Comparison of ENCODE assay signal across 7 cellular contexts in genomic region chr9:113309204-113309813, GRCh38. TPM values are rescaled to one million over a fixed set of nuclear protein-coding genes. Genes with fewer than 3 reads are reported as not detected.
DNase-seq lines count a peak whose midpoint lies in the region; ATAC-seq and TF ChIP-seq lines count a peak whose summit lies in the region.

No MANE protein-coding gene starts in this region.

- no peak overlapping the region for H3K27ac ChIP-seq in H9 (ENCODE audit: insufficient read length, low read depth, low read length)

- H4K91ac ChIP-seq in H9 (ENCODE audit: insufficient read length, low read depth, low read length) = no peak overlapping the region

- TF ChIP-seq CTCF in H9 (conservative IDR thresholded peaks at IDR 0.05) (peak; percentile 80), mucosa of descending colon (IDR thresholded peaks at IDR 0.05) (peak; percentile 29)

- no peaks in the 10 kb centered on the region for H3K23me2 ChIP-seq in H9 (ENCODE audit: insufficient read length, low read depth, low read length, poor library complexity, severe bottlenecking)

- H3K27me3 ChIP-seq in H9 (ENCODE audit: insufficient read depth, low read length) = no peaks in the 10 kb centered on the region

- H3K14ac ChIP-seq in H9 (ENCODE audit: insufficient read depth, low read length) = no peak overlapping the region

- no peaks in the 10 kb centered on the region for H3K36me3 ChIP-seq in mucosa of descending colon (ENCODE audit: low read depth)

- H3K4me2 ChIP-seq in H9 (ENCODE audit: insufficient read depth, insufficient read length, low read length) = no peak overlapping the region

- no peaks in the 10 kb centered on the region; the same call in 1 of the 2 replicates for H3K27me3 Mint-ChIP-seq in H9 (ENCODE audit: low read depth)

- no peaks in the 10 kb centered on the region for H3K4me1 Mint-ChIP-seq in H9

- ATAC-seq in mucosa of descending colon (peak; percentile 67), HG02798 (IDR thresholded peaks at IDR 0.05; ENCODE audit: poor library complexity, unreplicated experiment) (no peak), GM21717 (IDR thresholded peaks at IDR 0.05; ENCODE audit: unreplicated experiment) (no peak)

- no peak overlapping the region for H3K27ac Mint-ChIP-seq in H9

- H4K8ac ChIP-seq in H9 (replicated peaks; ENCODE audit: insufficient read length, low read depth, low read length) = no peak overlapping the region

- H3K4me3 ChIP-seq in mucosa of descending colon = no peak overlapping the region

- no CpG with 5 or more reads among the region's 2 CpGs for WGBS in H9 (ENCODE audit: extremely low coverage, insufficient read length, low lambda C conversion rate)

- H3T11ph ChIP-seq in H9 (ENCODE audit: low read length) = no peak overlapping the region

- no peak overlapping the region for H2BK15ac ChIP-seq in H9 (ENCODE audit: low read depth, low read length)

- H2BK120ac ChIP-seq in H9 (ENCODE audit: low read depth, low read length, poor library complexity, severe bottlenecking) = no peak overlapping the region

- H2BK12ac ChIP-seq in H9 (ENCODE audit: insufficient read length, low read depth, low read length) = no peak overlapping the region

- no peaks in the 10 kb centered on the region for H3K4me1 ChIP-seq in H9 (ENCODE audit: insufficient read depth, low read length)
- H3K4me1 ChIP-seq in mucosa of descending colon (ENCODE audit: low read depth) = no peaks in the 10 kb centered on the region

- intact Hi-C loops in mucosa of descending colon (cut with DNase I, micrococcal nuclease) = loop anchor here in 1 of 2 donors (10.0 kb wide), 1 partner anchor 95 kb away; the partner anchor contains the start of gene ALAD

- no peaks in the 10 kb centered on the region for H3K36me3 Mint-ChIP-seq in H9 (ENCODE audit: insufficient read depth in 1 of 3, low read depth in 3 of 3)

- H3K4me3 Mint-ChIP-seq in H9 = no peak overlapping the region

- H2BK5ac ChIP-seq in H9 (ENCODE audit: insufficient read length, low read length) = no peak overlapping the region

- no peaks in the 10 kb centered on the region for H4K20me1 ChIP-seq in H9 (ENCODE audit: control insufficient read depth, insufficient read depth, insufficient read length)

- no peaks in the 10 kb centered on the region for H3K79me2 ChIP-seq in H9 (ENCODE audit: insufficient read depth, low read length)

- DNase-seq in DMS114 treated with DMSO at 0.1 percent for 48 hours (lab: John Stamatoyannopoulos, UW; ENCODE audit: unreplicated experiment) (peak; percentile 5), H9 (no peak), RPMI7951 (ENCODE audit: low read depth) (peak; percentile 36), dermis blood vessel endothelial cell (peak; percentile 71), mucosa of descending colon (peak in 1 of 3 donors; percentile 61)

- no peak overlapping the region for H3K4ac ChIP-seq in H9 (ENCODE audit: low read depth, low read length)

- no peak overlapping the region for H2AFZ ChIP-seq in H9 (ENCODE audit: low read length)

- H2BK20ac ChIP-seq in H9 (ENCODE audit: low read depth, low read length, poor library complexity, severe bottlenecking) = no peak overlapping the region

- H4K5ac ChIP-seq in H9 (ENCODE audit: insufficient read length, low read depth, low read length) = no peak overlapping the region

- H3K79me1 ChIP-seq in H9 (ENCODE audit: insufficient read depth, low read depth, low read length, poor library complexity, severe bottlenecking) = no peaks in the 10 kb centered on the region

- no peak overlapping the region for H3K56ac ChIP-seq in H9 (ENCODE audit: insufficient read length, low read depth, low read length)

- no peaks in the 10 kb centered on the region for H3K9me3 ChIP-seq in H9 (ENCODE audit: control insufficient read depth, low read depth, low read length)
- no peaks in the 10 kb centered on the region for H3K9me3 ChIP-seq in mucosa of descending colon

- no peak overlapping the region for H3K18ac ChIP-seq in H9 (ENCODE audit: insufficient read length, low read depth, low read length)

- H2AK5ac ChIP-seq in H9 (ENCODE audit: insufficient read length, low read length) = no peak overlapping the region

- H3K9me3 Mint-ChIP-seq in H9 = no peaks in the 10 kb centered on the region

- H3K9ac ChIP-seq in H9 (ENCODE audit: extremely low read depth, insufficient read length, low read length) = no peak overlapping the region

- H3K23ac ChIP-seq in H9 (ENCODE audit: insufficient read length, low read depth, low read length) = no peak overlapping the region

RNA-seq across cellular contexts. Expression of gene RNF183, which starts 6.1 kb away (rescaled TPM):
- total RNA-seq in H9 (2021) (0.33 TPM in 1 of 2 replicates, not detected in the other), dermis blood vessel endothelial cell (not detected in 2 replicates), mucosa of descending colon (1 to 10 TPM in 2 of 3 donors, under 1 TPM in 1; 0.35 to 1.4 (median 1.1) TPM)
- total RNA-seq in RPMI7951 (2014; rRNA removed; shearing (Covaris generic)) = not detected in 2 replicates

RNA-seq across cellular contexts. Expression of gene WDR31, which starts 30.8 kb away (rescaled TPM):
- total RNA-seq in H9 (2021) = 0.59 and 0.72 TPM in 2 replicates
- total RNA-seq in RPMI7951 (2014; rRNA removed; shearing (Covaris generic)) = 0.39 and 0.72 TPM in 2 replicates
- 0.17 and 0.37 TPM in 2 replicates for total RNA-seq in dermis blood vessel endothelial cell
- 1 to 10 TPM; 2.6 to 4.6 (median 3.3) TPM for total RNA-seq in mucosa of descending colon

RNA-seq across cellular contexts. Expression of gene PRPF4, which starts 33.9 kb away (rescaled TPM):
- total RNA-seq in H9 (2021) (48.5 and 49.8 TPM in 2 replicates), dermis blood vessel endothelial cell (25.0 and 33.6 TPM in 2 replicates), mucosa of descending colon (10 to 100 TPM; 13.2 to 18.4 (median 15.8) TPM)
- 35.8 and 40.4 TPM in 2 replicates for total RNA-seq in RPMI7951 (2014; rRNA removed; shearing (Covaris generic))

RNA-seq across cellular contexts. Expression of gene CDC26, which starts 33.9 kb away (rescaled TPM):
- 37.8 and 38.6 TPM in 2 replicates for total RNA-seq in H9 (2021)
- total RNA-seq in RPMI7951 (2014; rRNA removed; shearing (Covaris generic)) = 42.1 and 57.9 TPM in 2 replicates
- total RNA-seq in dermis blood vessel endothelial cell = 52.1 and 67.9 TPM in 2 replicates
- 10 to 100 TPM; 19.3 to 45.8 (median 25.9) TPM for total RNA-seq in mucosa of descending colon

RNA-seq across cellular contexts. Expression of gene BSPRY, which starts 40.0 kb away (rescaled TPM):
- total RNA-seq in H9 (2021) (4.5 and 5.1 TPM in 2 replicates), dermis blood vessel endothelial cell (not detected in 2 replicates), mucosa of descending colon (10 to 100 TPM in 2 of 3 donors, 1 to 10 TPM in 1; 7.4 to 45.0 (median 26.7) TPM)
- not detected in 2 replicates for total RNA-seq in RPMI7951 (2014; rRNA removed; shearing (Covaris generic))
